ENCODE assay signal across 14 cellular contexts in the genomic region with DNA sequence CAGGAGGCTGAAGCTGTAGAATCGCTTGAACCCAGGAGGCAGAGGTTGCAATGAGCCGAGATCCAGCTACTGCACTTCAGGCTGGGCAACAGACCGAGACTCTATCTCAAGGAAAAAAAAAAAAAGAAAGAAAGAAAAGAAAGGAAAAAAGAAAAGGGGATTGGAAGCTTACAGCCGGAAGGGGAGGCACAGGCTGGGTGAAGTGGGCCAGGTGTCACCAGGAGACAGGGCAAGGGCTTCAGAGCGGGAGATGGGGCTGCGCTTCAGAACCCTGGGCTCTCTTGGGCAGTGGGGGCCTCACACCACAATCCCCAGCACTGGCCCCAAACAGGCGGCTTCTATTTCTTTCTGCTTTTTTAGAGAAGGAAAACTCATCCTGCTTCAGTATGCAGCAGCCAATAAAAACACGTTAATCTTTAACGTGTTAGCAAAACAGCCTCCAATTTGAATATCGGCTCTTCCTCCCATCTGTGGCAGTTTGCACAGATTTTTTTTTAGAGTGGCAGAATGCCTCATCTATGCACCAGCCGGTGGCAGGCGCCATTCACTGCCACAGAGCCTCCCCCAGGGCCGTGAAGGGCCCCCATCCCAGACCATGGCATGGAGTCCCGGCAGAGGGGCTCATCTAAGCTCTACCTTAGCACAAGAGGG.
"Had no signal": no experiment of that assay in that cellular context is flagged by ENCODE, and none has a peak within 500 bp of the region (broad histone marks: within the 10 kb centered on the region; RNA-seq: fewer than 3 reads in every experiment).

No MANE protein-coding gene starts in this region.

- DNase-seq: activated CD8-positive, alpha-beta T cell treated with anti-CD3 and anti-CD28 coated beads, Interleukin-2, amount 10 ng/mL, durations not matched to agents 7 days and 5 days; activated naive CD4-positive, alpha-beta T cell; aorta; foreskin keratinocyte; heart left ventricle; naive thymus-derived CD4-positive, alpha-beta T cell; occipital lobe; sigmoid colon; stimulated activated CD4-positive, alpha-beta T cell treated with anti-CD3 and anti-CD28 coated beads, Interleukin-12 subunit alpha, Interleukin-12 subunit beta, amount 100 ng/mL, for 4 hours; stimulated activated CD4-positive, alpha-beta T cell treated with anti-CD3 and anti-CD28 coated beads, Interleukin-2, amount 100 ng/mL, for 48 hours; stimulated activated naive CD4-positive, alpha-beta T cell treated with Interleukin-2 at 50 U/mL for 16 hours; T-cell; T1000 had no signal

- H3K4me3 ChIP-seq: heart left ventricle, prostate gland, sigmoid colon had no signal

- ATAC-seq: activated CD8-positive, alpha-beta T cell treated with anti-CD3 and anti-CD28 coated beads, Interleukin-2, amount 10 ng/mL, durations not matched to agents 7 days and 5 days; foreskin keratinocyte; heart left ventricle; naive thymus-derived CD4-positive, alpha-beta T cell; T-cell had no signal

- H3K9me3 ChIP-seq: heart left ventricle, prostate gland, sigmoid colon had no signal

- H3K4me1 ChIP-seq: foreskin keratinocyte, prostate gland, sigmoid colon had no signal

- H3K27ac ChIP-seq: foreskin keratinocyte, heart left ventricle, prostate gland, sigmoid colon had no signal

- H3K36me3 ChIP-seq: heart left ventricle, prostate gland, sigmoid colon had no signal
